8 cellular contexts compared by ENCODE assay signal in genomic region chr17:58329808-58330543, GRCh38. TPM values are rescaled to one million over a fixed set of nuclear protein-coding genes. Genes with fewer than 3 reads are reported as not detected.
A peak's percentile ranks its signal among the peaks of the same experiment; 100 is the strongest.
DNase-seq lines count a peak whose midpoint lies in the region; ATAC-seq and TF ChIP-seq lines count a peak whose summit lies in the region.

No MANE protein-coding gene starts in this region.

- peaks cover 0 to 32% of the 10 kb centered on the region in 2 donors for H3K27me3 ChIP-seq in left lung
- H3K27me3 ChIP-seq in PC-3 (ENCODE audit: low read length), result no peaks in the 10 kb centered on the region
- H3K27me3 ChIP-seq in testis, result no peaks in the 10 kb centered on the region

- no peak overlapping the region for H2AFZ ChIP-seq in PC-3 (ENCODE audit: low read length)

- H3K4me2 ChIP-seq in PC-3 (ENCODE audit: low read length), result no peak overlapping the region

- no peaks in the 10 kb centered on the region for H3K79me2 ChIP-seq in PC-3 (ENCODE audit: low read length)

- no peaks in the 10 kb centered on the region for H4K20me1 ChIP-seq in PC-3 (ENCODE audit: low read length)

- peak overlapping the region; percentile 99 for H3K4me3 Mint-ChIP-seq in T-helper 1 cell treated with Interleukin-12 subunit alpha and Interleukin-12 subunit beta and Interleukin-4 antibody, amounts not matched to agents 30 μg/mL and 1 μg/mL, for 36 hours

- 82 to 85% methylated on average over 4 of the region's 4 CpGs for WGBS in testis, 2 donors

- TF ChIP-seq CTCF in left lung (IDR thresholded peaks at IDR 0.05) (no peak), RWPE1 (conservative IDR thresholded peaks at IDR 0.05; ENCODE audit: low read depth) (no peak), PC-3 (conservative IDR thresholded peaks at IDR 0.05; ENCODE audit: low read depth, low read length) (no peak), testis (IDR thresholded peaks at IDR 0.05) (no peak)

- H3K27me3 Mint-ChIP-seq in T-helper 1 cell treated with Interleukin-12 subunit alpha and Interleukin-12 subunit beta and Interleukin-4 antibody, amounts not matched to agents 30 μg/mL and 1 μg/mL, for 36 hours (ENCODE audit: low read depth), result peaks cover 6% of the 10 kb centered on the region

- H3K36me3 ChIP-seq in left lung (peaks cover 0 to 9% of the 10 kb centered on the region in 2 donors), PC-3 (ENCODE audit: low read depth, low read length) (no peaks in the 10 kb centered on the region), testis (ENCODE audit: low read depth, missing control alignments) (no peaks in the 10 kb centered on the region)

- intact Hi-C loops in left lung (cut with DNase I) (no loop called here), PC-3 (cut with micrococcal nuclease) (no loop called here), testis (cut with DNase I; ENCODE audit: low total_unique reads) (no loop called here)

- H3K9me2 ChIP-seq in PC-3 (replicated peaks; ENCODE audit: low read length), result no peaks in the 10 kb centered on the region

- H3K27ac Mint-ChIP-seq in T-helper 1 cell treated with Interleukin-12 subunit alpha and Interleukin-12 subunit beta and Interleukin-4 antibody, amounts not matched to agents 30 μg/mL and 1 μg/mL, for 36 hours, result peak overlapping the region; percentile 91

- BruUV-seq in PC-3 (replicated peaks; lab: Mats Ljungman, UMichigan), result no TSS peak

- peaks cover 0 to 55% of the 10 kb centered on the region in 2 donors for H3K4me1 ChIP-seq in left lung
- peaks cover 2% of the 10 kb centered on the region; the same call in 1 of the 2 replicates for H3K4me1 ChIP-seq in PC-3 (ENCODE audit: insufficient read depth, low read length)
- peaks cover 9% of the 10 kb centered on the region for H3K4me1 ChIP-seq in testis

- H3K4me3 ChIP-seq in left lung (peak overlapping the region in 1 of 2 donors; percentile 86), PC-3 (ENCODE audit: low read length) (no peak overlapping the region), testis (no peak overlapping the region)

- H3K9me3 ChIP-seq in left lung, result no peaks in the 10 kb centered on the region
- no peaks in the 10 kb centered on the region for H3K9me3 ChIP-seq in PC-3 (ENCODE audit: low read length)
- H3K9me3 ChIP-seq in testis, result no peaks in the 10 kb centered on the region

- H3K27ac ChIP-seq in left lung, result peak overlapping the region; percentile 87 to 100
- no peak overlapping the region for H3K27ac ChIP-seq in RWPE1
- no peak overlapping the region for H3K27ac ChIP-seq in PC-3 (ENCODE audit: low read length)
- no peak overlapping the region for H3K27ac ChIP-seq in testis

- DNase-seq in left lung (no peak), RWPE1 (ENCODE audit: low spot score) (no peak), PC-3 (no peak), testis (no peak)
- no peak for DNase-seq in activated CD4-positive, CD25-positive, alpha-beta regulatory T cell treated with anti-CD3 and anti-CD28 coated beads, Interleukin-2, amount 50 U/mL, for 72 hours

- CTCF ChIA-PET in RWPE1 (lab: Yijun Ruan, JAX), result interaction anchor here (0.6 kb wide), 1 partner anchor 25 kb away, joined by 3 read pairs; no protein-coding TSS in a partner anchor
- CTCF ChIA-PET in PC-3 (lab: Charles Lee), result no interaction called here

- peaks cover 54% of the 10 kb centered on the region for H3K4me1 Mint-ChIP-seq in T-helper 1 cell treated with Interleukin-12 subunit alpha and Interleukin-12 subunit beta and Interleukin-4 antibody, amounts not matched to agents 30 μg/mL and 1 μg/mL, for 36 hours (ENCODE audit: low read depth)

- H3F3A ChIP-seq in PC-3 (ENCODE audit: low read length, unreplicated experiment), result no peaks in the 10 kb centered on the region

- POLR2A ChIA-PET in RWPE1 (lab: Yijun Ruan, JAX; ENCODE audit: low non-redundant PET), result no interaction called here
- POLR2A ChIA-PET in PC-3 (lab: Charles Lee; ENCODE audit: unreplicated experiment), result no interaction called here

- no peak overlapping the region for H3K9ac ChIP-seq in PC-3 (ENCODE audit: low read length)

- peaks cover 42% of the 10 kb centered on the region for H3K36me3 Mint-ChIP-seq in T-helper 1 cell treated with Interleukin-12 subunit alpha and Interleukin-12 subunit beta and Interleukin-4 antibody, amounts not matched to agents 30 μg/mL and 1 μg/mL, for 36 hours (ENCODE audit: low read depth)

- ATAC-seq in GM18868 (IDR thresholded peaks at IDR 0.05; ENCODE audit: unreplicated experiment), result peak; percentile 4
- ATAC-seq in HG03064 (IDR thresholded peaks at IDR 0.05; ENCODE audit: low read depth, unreplicated experiment), result peak; percentile 8
- peak; percentile 2 for ATAC-seq in left lung
- no peak; the same call in 1 of the 2 replicates for ATAC-seq in PC-3

- no peaks in the 10 kb centered on the region for H3K9me3 Mint-ChIP-seq in T-helper 1 cell treated with Interleukin-12 subunit alpha and Interleukin-12 subunit beta and Interleukin-4 antibody, amounts not matched to agents 30 μg/mL and 1 μg/mL, for 36 hours

- TF ChIP-seq POLR2A in testis (IDR thresholded peaks at IDR 0.05), result no peak

RNA-seq across cellular contexts. Expression of gene TSPOAP1, which starts 1.4 kb away (rescaled TPM):
- 10 to 100 TPM in 1 of 2 donors, 1 to 10 TPM in 1; 7.9 to 10.2 TPM for total RNA-seq in left lung
- total RNA-seq in PC-3 (2014; rRNA removed), result 4.3 and 8.3 TPM in 2 replicates
- total RNA-seq in testis, result 10 to 100 TPM in 1 of 2 donors, 1 to 10 TPM in 1; 7.2 to 13.0 TPM
- 8.2 TPM for polyA plus RNA-seq in testis (ENCODE audit: insufficient read depth, low read depth, low replicate concordance)

RNA-seq across cellular contexts. Expression of gene SUPT4H1, which starts 22.0 kb away (rescaled TPM):
- 10 to 100 TPM; 68.4 to 69.0 TPM for total RNA-seq in left lung
- 100.0 and 116 TPM in 2 replicates for total RNA-seq in PC-3 (2014; rRNA removed)
- total RNA-seq in testis, result 10 to 100 TPM; 59.3 to 64.4 TPM
- 98.5 TPM for polyA plus RNA-seq in testis (ENCODE audit: insufficient read depth, low read depth, low replicate concordance)

RNA-seq across cellular contexts. Expression of gene MPO, which starts 49.2 kb away (rescaled TPM):
- total RNA-seq in left lung (1 to 10 TPM; 1.0 to 1.5 TPM), PC-3 (2014; rRNA removed) (not detected in 2 replicates), testis (1 to 10 TPM in 1 of 2 donors, under 1 TPM in 1; 0.87 to 1.1 TPM)
- 0.87 TPM for polyA plus RNA-seq in testis (ENCODE audit: insufficient read depth, low read depth, low replicate concordance)

Comparison
In these comparisons a context has a peak if more than half of its experiments do, and no peak if none do; other contexts are left out.
1. H3K27ac ChIP-seq: peak in left lung (2 of 2); none in RWPE1 (single experiment), PC-3 (single experiment) and testis (0 of 2).